In genomic region chr6:52155791-52156576, GRCh38 we compare ENCODE assay signal across 8 cellular contexts. TPM values are rescaled to one million over a fixed set of nuclear protein-coding genes. Genes with fewer than 3 reads are reported as not detected.
DNase-seq lines count a peak whose midpoint lies in the region; ATAC-seq and TF ChIP-seq lines count a peak whose summit lies in the region.

No MANE protein-coding gene starts in this region.

- H3K4me3 ChIP-seq in HUES48 (ENCODE audit: low read depth, low read length) (no peak overlapping the region), esophagus muscularis mucosa (no peak overlapping the region), esophagus squamous epithelium (no peak overlapping the region)

- TF ChIP-seq CTCF in esophagus muscularis mucosa (IDR thresholded peaks at IDR 0.05) (no peak), esophagus squamous epithelium (IDR thresholded peaks at IDR 0.05) (no peak)

- intact Hi-C loops in esophagus muscularis mucosa (cut with DNase I): no loop called here
- intact Hi-C loops in posterior cingulate gyrus (cut with DNase I): no loop called here
- intact Hi-C loops in esophagus squamous epithelium (cut with DNase I): no loop called here

- no peak for TF ChIP-seq POLR2A in esophagus muscularis mucosa (IDR thresholded peaks at IDR 0.05; ENCODE audit: low read depth)
- no peak for TF ChIP-seq POLR2A in esophagus squamous epithelium (IDR thresholded peaks at IDR 0.05)

- 66% methylated on average over 7 of the region's 7 CpGs for whole genome bisulfite sequencing in esophagus muscularis mucosa
- WGBS in esophagus squamous epithelium, 2 donors: 50 to 63% methylated on average over 6 to 7 of the region's 7 CpGs

- DNase-seq in esophagus muscularis mucosa (ENCODE audit: extremely low spot score) (peak; percentile 88), posterior cingulate gyrus (no peak), esophagus squamous epithelium (lab: John Stamatoyannopoulos, UW) (no peak), NCI-H146 treated with DMSO at 0.1 percent for 48 hours (lab: John Stamatoyannopoulos, UW; ENCODE audit: unreplicated experiment) (no peak)
- no peak for DNase-seq in stimulated activated CD4-positive, alpha-beta T cell treated with anti-CD3 and anti-CD28 coated beads, Interleukin-1b, Interleukin-23, amount 100 ng/mL, for 48 hours

- ATAC-seq in GM18499 (IDR thresholded peaks at IDR 0.05; ENCODE audit: insufficient read depth, unreplicated experiment) (peak; percentile 89), GM21723 (IDR thresholded peaks at IDR 0.05; ENCODE audit: unreplicated experiment) (peak; percentile 88)

- peak overlapping the region; percentile 43 for H3K27ac ChIP-seq in HUES48 (ENCODE audit: low read depth, low read length)
- no peak overlapping the region for H3K27ac ChIP-seq in esophagus muscularis mucosa (replicated peaks in 1 of 4)
- peak overlapping the region in 1 of 4 donors; percentile 6 for H3K27ac ChIP-seq in esophagus squamous epithelium

- H3K9me3 ChIP-seq in HUES48 (ENCODE audit: control insufficient read depth, insufficient read depth, low read length) (peaks cover 3% of the 10 kb centered on the region; the same call in 1 of the 2 replicates), esophagus muscularis mucosa (no peaks in the 10 kb centered on the region), esophagus squamous epithelium (no peaks in the 10 kb centered on the region)

- no peak overlapping the region for H3K9ac ChIP-seq in HUES48 (ENCODE audit: low read depth, low read length)

- H3K4me1 ChIP-seq in HUES48 (ENCODE audit: control insufficient read depth, insufficient read depth, low read length) (peaks cover 49% of the 10 kb centered on the region), esophagus muscularis mucosa (no peaks in the 10 kb centered on the region), esophagus squamous epithelium (no peaks in the 10 kb centered on the region)

- H3K27me3 ChIP-seq in HUES48 (ENCODE audit: control insufficient read depth, insufficient read depth, low read length) (no peaks in the 10 kb centered on the region), esophagus muscularis mucosa (no peaks in the 10 kb centered on the region), esophagus squamous epithelium (no peaks in the 10 kb centered on the region)

- TF ChIP-seq EP300 in esophagus muscularis mucosa (IDR thresholded peaks at IDR 0.05): no peak

- H3K36me3 ChIP-seq in HUES48 (ENCODE audit: control insufficient read depth, insufficient read depth, low read length): no peaks in the 10 kb centered on the region
- no peaks in the 10 kb centered on the region for H3K36me3 ChIP-seq in esophagus muscularis mucosa
- H3K36me3 ChIP-seq in esophagus squamous epithelium: no peaks in the 10 kb centered on the region

RNA-seq across cellular contexts. Expression of gene IL17A, which starts 30.2 kb away (rescaled TPM):
- total RNA-seq in esophagus muscularis mucosa (not detected), esophagus squamous epithelium (not detected)
